In genomic region chr1:12657876-12658512, GRCh38 we compare ENCODE assay signal across 2 cellular contexts.
A peak's percentile ranks its signal among the peaks of the same experiment; 100 is the strongest.
TF ChIP-seq lines count a peak whose summit lies in the region.

No MANE protein-coding gene starts in this region.

TF ChIP-seq in HEK293, 187 proteins besides CTCF, POLR2A, EP300 and RAD21:
- TF ChIP-seq ZNF366 (tag by site-specific recombination; conservative IDR thresholded peaks at IDR 0.05) (peak; percentile 96), ZNF488 (tag by site-specific recombination; IDR thresholded peaks at IDR 0.05) (0 out of 2 replicates have a peak, but pooled peaks have one; percentile 24)
TF ChIP-seq in HEK293: peak in this region for 2; not testable (repeated sequence) for 185.

TF ChIP-seq in WTC11, 78 proteins besides CTCF, POLR2A, EP300 and RAD21:
- TF ChIP-seq, protein P1, sequence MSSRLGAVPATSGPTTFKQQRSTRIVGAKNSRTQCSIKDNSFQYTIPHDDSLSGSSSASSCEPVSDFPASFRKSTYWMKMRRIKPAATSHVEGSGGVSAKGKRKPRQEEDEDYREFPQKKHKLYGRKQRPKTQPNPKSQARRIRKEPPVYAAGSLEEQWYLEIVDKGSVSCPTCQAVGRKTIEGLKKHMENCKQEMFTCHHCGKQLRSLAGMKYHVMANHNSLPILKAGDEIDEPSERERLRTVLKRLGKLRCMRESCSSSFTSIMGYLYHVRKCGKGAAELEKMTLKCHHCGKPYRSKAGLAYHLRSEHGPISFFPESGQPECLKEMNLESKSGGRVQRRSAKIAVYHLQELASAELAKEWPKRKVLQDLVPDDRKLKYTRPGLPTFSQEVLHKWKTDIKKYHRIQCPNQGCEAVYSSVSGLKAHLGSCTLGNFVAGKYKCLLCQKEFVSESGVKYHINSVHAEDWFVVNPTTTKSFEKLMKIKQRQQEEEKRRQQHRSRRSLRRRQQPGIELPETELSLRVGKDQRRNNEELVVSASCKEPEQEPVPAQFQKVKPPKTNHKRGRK (CRISPR knock-in tag; IDR thresholded peaks at IDR 0.05; ENCODE audit: borderline replicate concordance), result peak; percentile 93; the same call in 1 of the 2 replicates
TF ChIP-seq in WTC11: peak in this region for 1; not testable (repeated sequence) for 77.
